ENCODE assay signal across 1 cellular context in the genomic region with DNA sequence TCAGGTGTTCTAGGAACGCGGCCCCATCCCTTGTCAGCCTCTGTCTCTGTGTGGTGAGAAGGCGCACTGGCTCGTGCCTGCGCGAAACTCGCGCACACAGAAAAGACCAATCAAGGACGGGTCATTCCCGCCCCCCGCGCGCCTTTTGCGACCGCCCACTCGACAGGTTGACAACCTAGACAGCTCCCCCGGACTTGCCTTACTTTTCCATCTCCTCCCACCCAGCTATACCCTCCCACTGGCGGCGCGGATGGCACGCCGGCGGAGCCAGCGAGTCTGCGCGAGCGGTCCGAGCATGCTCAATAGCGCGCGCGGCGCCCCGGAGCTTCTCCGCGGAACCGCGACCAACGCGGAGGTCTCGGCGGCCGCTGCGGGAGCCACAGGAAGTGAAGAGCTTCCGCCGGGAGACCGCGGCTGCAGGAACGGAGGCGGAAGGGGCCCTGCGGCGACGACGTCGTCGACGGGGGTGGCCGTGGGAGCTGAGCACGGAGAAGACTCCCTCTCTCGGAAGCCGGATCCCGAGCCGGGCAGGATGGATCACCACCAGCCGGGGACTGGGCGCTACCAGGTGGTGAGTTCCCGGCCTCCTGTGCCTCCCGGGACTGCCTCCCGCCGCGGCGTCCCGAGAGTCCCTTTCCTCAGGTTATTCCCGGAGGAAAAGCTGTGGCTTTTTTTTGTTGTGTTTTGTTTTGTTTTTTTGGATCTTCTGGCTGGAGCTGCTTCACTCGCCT.
A peak's percentile ranks its signal among the peaks of the same experiment; 100 is the strongest.
TF ChIP-seq lines count a peak whose summit lies in the region.

A gene with protein sequence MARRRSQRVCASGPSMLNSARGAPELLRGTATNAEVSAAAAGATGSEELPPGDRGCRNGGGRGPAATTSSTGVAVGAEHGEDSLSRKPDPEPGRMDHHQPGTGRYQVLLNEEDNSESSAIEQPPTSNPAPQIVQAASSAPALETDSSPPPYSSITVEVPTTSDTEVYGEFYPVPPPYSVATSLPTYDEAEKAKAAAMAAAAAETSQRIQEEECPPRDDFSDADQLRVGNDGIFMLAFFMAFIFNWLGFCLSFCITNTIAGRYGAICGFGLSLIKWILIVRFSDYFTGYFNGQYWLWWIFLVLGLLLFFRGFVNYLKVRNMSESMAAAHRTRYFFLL (plus strand): TSS at position 202 of the 731 bp plus-strand sequence. CDS start 49 bp downstream, at position 251.

TF ChIP-seq in WTC11, 78 proteins besides CTCF, POLR2A, EP300 and RAD21 (continued from another document and continues in another):
- TF ChIP-seq, protein P1, sequence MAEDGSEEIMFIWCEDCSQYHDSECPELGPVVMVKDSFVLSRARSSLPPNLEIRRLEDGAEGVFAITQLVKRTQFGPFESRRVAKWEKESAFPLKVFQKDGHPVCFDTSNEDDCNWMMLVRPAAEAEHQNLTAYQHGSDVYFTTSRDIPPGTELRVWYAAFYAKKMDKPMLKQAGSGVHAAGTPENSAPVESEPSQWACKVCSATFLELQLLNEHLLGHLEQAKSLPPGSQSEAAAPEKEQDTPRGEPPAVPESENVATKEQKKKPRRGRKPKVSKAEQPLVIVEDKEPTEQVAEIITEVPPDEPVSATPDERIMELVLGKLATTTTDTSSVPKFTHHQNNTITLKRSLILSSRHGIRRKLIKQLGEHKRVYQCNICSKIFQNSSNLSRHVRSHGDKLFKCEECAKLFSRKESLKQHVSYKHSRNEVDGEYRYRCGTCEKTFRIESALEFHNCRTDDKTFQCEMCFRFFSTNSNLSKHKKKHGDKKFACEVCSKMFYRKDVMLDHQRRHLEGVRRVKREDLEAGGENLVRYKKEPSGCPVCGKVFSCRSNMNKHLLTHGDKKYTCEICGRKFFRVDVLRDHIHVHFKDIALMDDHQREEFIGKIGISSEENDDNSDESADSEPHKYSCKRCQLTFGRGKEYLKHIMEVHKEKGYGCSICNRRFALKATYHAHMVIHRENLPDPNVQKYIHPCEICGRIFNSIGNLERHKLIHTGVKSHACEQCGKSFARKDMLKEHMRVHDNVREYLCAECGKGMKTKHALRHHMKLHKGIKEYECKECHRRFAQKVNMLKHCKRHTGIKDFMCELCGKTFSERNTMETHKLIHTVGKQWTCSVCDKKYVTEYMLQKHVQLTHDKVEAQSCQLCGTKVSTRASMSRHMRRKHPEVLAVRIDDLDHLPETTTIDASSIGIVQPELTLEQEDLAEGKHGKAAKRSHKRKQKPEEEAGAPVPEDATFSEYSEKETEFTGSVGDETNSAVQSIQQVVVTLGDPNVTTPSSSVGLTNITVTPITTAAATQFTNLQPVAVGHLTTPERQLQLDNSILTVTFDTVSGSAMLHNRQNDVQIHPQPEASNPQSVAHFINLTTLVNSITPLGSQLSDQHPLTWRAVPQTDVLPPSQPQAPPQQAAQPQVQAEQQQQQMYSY (CRISPR knock-in tag; IDR thresholded peaks at IDR 0.05) = no peak
- TF ChIP-seq ZNF138 (CRISPR knock-in tag; conservative IDR thresholded peaks at IDR 0.05) = no peak
- TF ChIP-seq ZNF263 (CRISPR knock-in tag; IDR thresholded peaks at IDR 0.05; ENCODE audit: low read depth) = 0 out of 2 replicates have a peak, but pooled peaks have one; percentile 14
- TF ChIP-seq ZBTB21 (CRISPR knock-in tag; IDR thresholded peaks at IDR 0.05; ENCODE audit: borderline replicate concordance) = 0 out of 2 replicates have a peak, but pooled peaks have one; percentile 59
- no peak for TF ChIP-seq ZNF317 (CRISPR knock-in tag; IDR thresholded peaks at IDR 0.05; ENCODE audit: borderline replicate concordance, low read depth)
- TF ChIP-seq, protein P2, sequence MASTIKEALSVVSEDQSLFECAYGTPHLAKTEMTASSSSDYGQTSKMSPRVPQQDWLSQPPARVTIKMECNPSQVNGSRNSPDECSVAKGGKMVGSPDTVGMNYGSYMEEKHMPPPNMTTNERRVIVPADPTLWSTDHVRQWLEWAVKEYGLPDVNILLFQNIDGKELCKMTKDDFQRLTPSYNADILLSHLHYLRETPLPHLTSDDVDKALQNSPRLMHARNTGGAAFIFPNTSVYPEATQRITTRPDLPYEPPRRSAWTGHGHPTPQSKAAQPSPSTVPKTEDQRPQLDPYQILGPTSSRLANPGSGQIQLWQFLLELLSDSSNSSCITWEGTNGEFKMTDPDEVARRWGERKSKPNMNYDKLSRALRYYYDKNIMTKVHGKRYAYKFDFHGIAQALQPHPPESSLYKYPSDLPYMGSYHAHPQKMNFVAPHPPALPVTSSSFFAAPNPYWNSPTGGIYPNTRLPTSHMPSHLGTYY (CRISPR knock-in tag; IDR thresholded peaks at IDR 0.05) = no peak
- TF ChIP-seq SOX15 (CRISPR knock-in tag; IDR thresholded peaks at IDR 0.05) = no peak
- no peak for TF ChIP-seq TCF7 (CRISPR knock-in tag; IDR thresholded peaks at IDR 0.05; ENCODE audit: low read depth)
- no peak for TF ChIP-seq GTF2I (CRISPR knock-in tag; conservative IDR thresholded peaks at IDR 0.05)
- no peak for TF ChIP-seq RORB (CRISPR knock-in tag; IDR thresholded peaks at IDR 0.05)
- TF ChIP-seq, protein P3, sequence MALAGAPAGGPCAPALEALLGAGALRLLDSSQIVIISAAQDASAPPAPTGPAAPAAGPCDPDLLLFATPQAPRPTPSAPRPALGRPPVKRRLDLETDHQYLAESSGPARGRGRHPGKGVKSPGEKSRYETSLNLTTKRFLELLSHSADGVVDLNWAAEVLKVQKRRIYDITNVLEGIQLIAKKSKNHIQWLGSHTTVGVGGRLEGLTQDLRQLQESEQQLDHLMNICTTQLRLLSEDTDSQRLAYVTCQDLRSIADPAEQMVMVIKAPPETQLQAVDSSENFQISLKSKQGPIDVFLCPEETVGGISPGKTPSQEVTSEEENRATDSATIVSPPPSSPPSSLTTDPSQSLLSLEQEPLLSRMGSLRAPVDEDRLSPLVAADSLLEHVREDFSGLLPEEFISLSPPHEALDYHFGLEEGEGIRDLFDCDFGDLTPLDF (CRISPR knock-in tag; IDR thresholded peaks at IDR 0.05) = no peak; the same call in 1 of the 2 replicates
- TF ChIP-seq, protein P4, sequence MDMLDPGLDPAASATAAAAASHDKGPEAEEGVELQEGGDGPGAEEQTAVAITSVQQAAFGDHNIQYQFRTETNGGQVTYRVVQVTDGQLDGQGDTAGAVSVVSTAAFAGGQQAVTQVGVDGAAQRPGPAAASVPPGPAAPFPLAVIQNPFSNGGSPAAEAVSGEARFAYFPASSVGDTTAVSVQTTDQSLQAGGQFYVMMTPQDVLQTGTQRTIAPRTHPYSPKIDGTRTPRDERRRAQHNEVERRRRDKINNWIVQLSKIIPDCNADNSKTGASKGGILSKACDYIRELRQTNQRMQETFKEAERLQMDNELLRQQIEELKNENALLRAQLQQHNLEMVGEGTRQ (CRISPR knock-in tag; IDR thresholded peaks at IDR 0.05) = no peak; the same call in 1 of the 2 replicates
- TF ChIP-seq, protein P5, sequence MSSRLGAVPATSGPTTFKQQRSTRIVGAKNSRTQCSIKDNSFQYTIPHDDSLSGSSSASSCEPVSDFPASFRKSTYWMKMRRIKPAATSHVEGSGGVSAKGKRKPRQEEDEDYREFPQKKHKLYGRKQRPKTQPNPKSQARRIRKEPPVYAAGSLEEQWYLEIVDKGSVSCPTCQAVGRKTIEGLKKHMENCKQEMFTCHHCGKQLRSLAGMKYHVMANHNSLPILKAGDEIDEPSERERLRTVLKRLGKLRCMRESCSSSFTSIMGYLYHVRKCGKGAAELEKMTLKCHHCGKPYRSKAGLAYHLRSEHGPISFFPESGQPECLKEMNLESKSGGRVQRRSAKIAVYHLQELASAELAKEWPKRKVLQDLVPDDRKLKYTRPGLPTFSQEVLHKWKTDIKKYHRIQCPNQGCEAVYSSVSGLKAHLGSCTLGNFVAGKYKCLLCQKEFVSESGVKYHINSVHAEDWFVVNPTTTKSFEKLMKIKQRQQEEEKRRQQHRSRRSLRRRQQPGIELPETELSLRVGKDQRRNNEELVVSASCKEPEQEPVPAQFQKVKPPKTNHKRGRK (CRISPR knock-in tag; IDR thresholded peaks at IDR 0.05; ENCODE audit: borderline replicate concordance) = no peak
- TF ChIP-seq, protein P6, sequence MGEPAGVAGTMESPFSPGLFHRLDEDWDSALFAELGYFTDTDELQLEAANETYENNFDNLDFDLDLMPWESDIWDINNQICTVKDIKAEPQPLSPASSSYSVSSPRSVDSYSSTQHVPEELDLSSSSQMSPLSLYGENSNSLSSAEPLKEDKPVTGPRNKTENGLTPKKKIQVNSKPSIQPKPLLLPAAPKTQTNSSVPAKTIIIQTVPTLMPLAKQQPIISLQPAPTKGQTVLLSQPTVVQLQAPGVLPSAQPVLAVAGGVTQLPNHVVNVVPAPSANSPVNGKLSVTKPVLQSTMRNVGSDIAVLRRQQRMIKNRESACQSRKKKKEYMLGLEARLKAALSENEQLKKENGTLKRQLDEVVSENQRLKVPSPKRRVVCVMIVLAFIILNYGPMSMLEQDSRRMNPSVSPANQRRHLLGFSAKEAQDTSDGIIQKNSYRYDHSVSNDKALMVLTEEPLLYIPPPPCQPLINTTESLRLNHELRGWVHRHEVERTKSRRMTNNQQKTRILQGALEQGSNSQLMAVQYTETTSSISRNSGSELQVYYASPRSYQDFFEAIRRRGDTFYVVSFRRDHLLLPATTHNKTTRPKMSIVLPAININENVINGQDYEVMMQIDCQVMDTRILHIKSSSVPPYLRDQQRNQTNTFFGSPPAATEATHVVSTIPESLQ (CRISPR knock-in tag; IDR thresholded peaks at IDR 0.05) = no peak
- TF ChIP-seq TEAD4 (CRISPR knock-in tag; IDR thresholded peaks at IDR 0.05) = no peak
- no peak for TF ChIP-seq SMAD4 (CRISPR knock-in tag; IDR thresholded peaks at IDR 0.05)
- TF ChIP-seq FOXP1 (CRISPR knock-in tag; IDR thresholded peaks at IDR 0.05; ENCODE audit: borderline replicate concordance) = peak; percentile 90
- TF ChIP-seq, protein P7, sequence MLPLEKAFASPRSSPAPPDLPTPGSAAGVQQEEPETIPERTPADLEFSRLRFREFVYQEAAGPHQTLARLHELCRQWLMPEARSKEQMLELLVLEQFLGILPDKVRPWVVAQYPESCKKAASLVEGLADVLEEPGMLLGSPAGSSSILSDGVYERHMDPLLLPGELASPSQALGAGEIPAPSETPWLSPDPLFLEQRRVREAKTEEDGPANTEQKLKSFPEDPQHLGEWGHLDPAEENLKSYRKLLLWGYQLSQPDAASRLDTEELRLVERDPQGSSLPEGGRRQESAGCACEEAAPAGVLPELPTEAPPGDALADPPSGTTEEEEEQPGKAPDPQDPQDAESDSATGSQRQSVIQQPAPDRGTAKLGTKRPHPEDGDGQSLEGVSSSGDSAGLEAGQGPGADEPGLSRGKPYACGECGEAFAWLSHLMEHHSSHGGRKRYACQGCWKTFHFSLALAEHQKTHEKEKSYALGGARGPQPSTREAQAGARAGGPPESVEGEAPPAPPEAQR (CRISPR knock-in tag; IDR thresholded peaks at IDR 0.05) = no peak
- no peak for TF ChIP-seq PRRX2 (CRISPR knock-in tag; IDR thresholded peaks at IDR 0.05)
- TF ChIP-seq MYBL2 (CRISPR knock-in tag; IDR thresholded peaks at IDR 0.05) = peak; percentile 41; the same call in 1 of the 2 replicates
- TF ChIP-seq, protein P8, sequence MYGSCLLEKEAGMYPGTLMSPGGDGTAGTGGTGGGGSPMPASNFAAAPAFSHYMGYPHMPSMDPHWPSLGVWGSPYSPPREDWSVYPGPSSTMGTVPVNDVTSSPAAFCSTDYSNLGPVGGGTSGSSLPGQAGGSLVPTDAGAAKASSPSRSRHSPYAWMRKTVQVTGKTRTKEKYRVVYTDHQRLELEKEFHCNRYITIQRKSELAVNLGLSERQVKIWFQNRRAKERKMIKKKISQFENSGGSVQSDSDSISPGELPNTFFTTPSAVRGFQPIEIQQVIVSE (CRISPR knock-in tag; IDR thresholded peaks at IDR 0.05; ENCODE audit: borderline replicate concordance) = no peak
- no peak for TF ChIP-seq JAZF1 (CRISPR knock-in tag; IDR thresholded peaks at IDR 0.05)
- peak; percentile 66 for TF ChIP-seq SP1 (CRISPR knock-in tag; conservative IDR thresholded peaks at IDR 0.05)
- TF ChIP-seq JUN (CRISPR knock-in tag; IDR thresholded peaks at IDR 0.05) = no peak
- TF ChIP-seq, protein P9, sequence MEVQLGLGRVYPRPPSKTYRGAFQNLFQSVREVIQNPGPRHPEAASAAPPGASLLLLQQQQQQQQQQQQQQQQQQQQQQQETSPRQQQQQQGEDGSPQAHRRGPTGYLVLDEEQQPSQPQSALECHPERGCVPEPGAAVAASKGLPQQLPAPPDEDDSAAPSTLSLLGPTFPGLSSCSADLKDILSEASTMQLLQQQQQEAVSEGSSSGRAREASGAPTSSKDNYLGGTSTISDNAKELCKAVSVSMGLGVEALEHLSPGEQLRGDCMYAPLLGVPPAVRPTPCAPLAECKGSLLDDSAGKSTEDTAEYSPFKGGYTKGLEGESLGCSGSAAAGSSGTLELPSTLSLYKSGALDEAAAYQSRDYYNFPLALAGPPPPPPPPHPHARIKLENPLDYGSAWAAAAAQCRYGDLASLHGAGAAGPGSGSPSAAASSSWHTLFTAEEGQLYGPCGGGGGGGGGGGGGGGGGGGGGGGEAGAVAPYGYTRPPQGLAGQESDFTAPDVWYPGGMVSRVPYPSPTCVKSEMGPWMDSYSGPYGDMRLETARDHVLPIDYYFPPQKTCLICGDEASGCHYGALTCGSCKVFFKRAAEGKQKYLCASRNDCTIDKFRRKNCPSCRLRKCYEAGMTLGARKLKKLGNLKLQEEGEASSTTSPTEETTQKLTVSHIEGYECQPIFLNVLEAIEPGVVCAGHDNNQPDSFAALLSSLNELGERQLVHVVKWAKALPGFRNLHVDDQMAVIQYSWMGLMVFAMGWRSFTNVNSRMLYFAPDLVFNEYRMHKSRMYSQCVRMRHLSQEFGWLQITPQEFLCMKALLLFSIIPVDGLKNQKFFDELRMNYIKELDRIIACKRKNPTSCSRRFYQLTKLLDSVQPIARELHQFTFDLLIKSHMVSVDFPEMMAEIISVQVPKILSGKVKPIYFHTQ (CRISPR knock-in tag; IDR thresholded peaks at IDR 0.05) = no peak
- 0 out of 2 replicates have a peak, but pooled peaks have one; percentile 82 for TF ChIP-seq CBFB (CRISPR knock-in tag; IDR thresholded peaks at IDR 0.05; ENCODE audit: low read depth)
- TF ChIP-seq, protein P10, sequence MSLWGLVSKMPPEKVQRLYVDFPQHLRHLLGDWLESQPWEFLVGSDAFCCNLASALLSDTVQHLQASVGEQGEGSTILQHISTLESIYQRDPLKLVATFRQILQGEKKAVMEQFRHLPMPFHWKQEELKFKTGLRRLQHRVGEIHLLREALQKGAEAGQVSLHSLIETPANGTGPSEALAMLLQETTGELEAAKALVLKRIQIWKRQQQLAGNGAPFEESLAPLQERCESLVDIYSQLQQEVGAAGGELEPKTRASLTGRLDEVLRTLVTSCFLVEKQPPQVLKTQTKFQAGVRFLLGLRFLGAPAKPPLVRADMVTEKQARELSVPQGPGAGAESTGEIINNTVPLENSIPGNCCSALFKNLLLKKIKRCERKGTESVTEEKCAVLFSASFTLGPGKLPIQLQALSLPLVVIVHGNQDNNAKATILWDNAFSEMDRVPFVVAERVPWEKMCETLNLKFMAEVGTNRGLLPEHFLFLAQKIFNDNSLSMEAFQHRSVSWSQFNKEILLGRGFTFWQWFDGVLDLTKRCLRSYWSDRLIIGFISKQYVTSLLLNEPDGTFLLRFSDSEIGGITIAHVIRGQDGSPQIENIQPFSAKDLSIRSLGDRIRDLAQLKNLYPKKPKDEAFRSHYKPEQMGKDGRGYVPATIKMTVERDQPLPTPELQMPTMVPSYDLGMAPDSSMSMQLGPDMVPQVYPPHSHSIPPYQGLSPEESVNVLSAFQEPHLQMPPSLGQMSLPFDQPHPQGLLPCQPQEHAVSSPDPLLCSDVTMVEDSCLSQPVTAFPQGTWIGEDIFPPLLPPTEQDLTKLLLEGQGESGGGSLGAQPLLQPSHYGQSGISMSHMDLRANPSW (CRISPR knock-in tag; conservative IDR thresholded peaks at IDR 0.05; ENCODE audit: low read depth) = no peak
- 0 out of 2 replicates have a peak, but pooled peaks have one; percentile 6 for TF ChIP-seq NFYB (CRISPR knock-in tag; conservative IDR thresholded peaks at IDR 0.05; ENCODE audit: low read depth)
